1 cellular context compared by ENCODE assay signal in genomic region chr18:22197668-22198067, GRCh38.
TF ChIP-seq lines count a peak whose summit lies in the region.

No MANE protein-coding gene starts in this region.

TF ChIP-seq in H1, 55 proteins besides CTCF, POLR2A, EP300 and RAD21:
- TF ChIP-seq SIN3A (conservative IDR thresholded peaks at IDR 0.05 in 1 of 2, IDR thresholded peaks at IDR 0.05 in 1 of 2; ENCODE audit: low read depth in 1 of 2, low read length in 2 of 2) (no peak), CREB1 (IDR thresholded peaks at IDR 0.05) (no peak), CBX8 (IDR thresholded peaks at IDR 0.05; ENCODE audit: borderline replicate concordance, low read depth, low read length) (no peak), TBP (IDR thresholded peaks at IDR 0.05; ENCODE audit: low read depth, low read length) (no peak), HDAC6 (IDR thresholded peaks at IDR 0.05; ENCODE audit: low read depth, low read length) (no peak), TCF12 (IDR thresholded peaks at IDR 0.05; ENCODE audit: low read depth, low read length) (no peak), YY1 (IDR thresholded peaks at IDR 0.05; ENCODE audit: low read depth, low read length) (no peak), MAX (IDR thresholded peaks at IDR 0.05) (no peak), EGR1 (IDR thresholded peaks at IDR 0.05; ENCODE audit: borderline replicate concordance, low read depth, low read length) (no peak), SAP30 (IDR thresholded peaks at IDR 0.05; ENCODE audit: insufficient read depth, insufficient replicate concordance, low read length) (no peak), SIX5 (IDR thresholded peaks at IDR 0.05; ENCODE audit: low read depth, low read length) (no peak), KDM1A (IDR thresholded peaks at IDR 0.05; ENCODE audit: borderline replicate concordance, low read length) (no peak), ATF2 (IDR thresholded peaks at IDR 0.05; ENCODE audit: low read length) (no peak)
TF ChIP-seq in H1: peak in this region for 0.
